ENCODE assay signal across 23 cellular contexts in genomic region chr9:119559056-119559455, GRCh38.
"Had no signal": no experiment of that assay in that cellular context is flagged by ENCODE, and none has a peak within 500 bp of the region (broad histone marks: within the 10 kb centered on the region; RNA-seq: fewer than 3 reads in every experiment).

No MANE protein-coding gene starts in this region.

- H3K9me3 ChIP-seq: MG63, SK-N-SH had no signal

- H3K27me3 ChIP-seq: MG63 had no signal

- H3K4me3 ChIP-seq: MG63 had no signal

- ATAC-seq: HepG2 had no signal

- H3K36me3 ChIP-seq: MG63 had no signal

- DNase-seq: IMR-90, Karpas-422, KG1, MG63, NCI-H1092, NCI-H1105 treated with DMSO at 0.1 percent for 48 hours, NCI-H1417 treated with DMSO at 0.1 percent for 48 hours, NCI-H146, NCI-H1694 treated with DMSO at 0.1 percent for 48 hours, NCI-H1930, NCI-H2081, NCI-H2107, NCI-H2171, NCI-H226, NCI-H510A, NCI-H524 treated with DMSO at 0.1 percent for 48 hours, NCI-H69, NCI-H774, Right ventricle myocardium superior, RPMI8226, SIG-M5, SK-N-SH had no signal
